In the genomic region with DNA sequence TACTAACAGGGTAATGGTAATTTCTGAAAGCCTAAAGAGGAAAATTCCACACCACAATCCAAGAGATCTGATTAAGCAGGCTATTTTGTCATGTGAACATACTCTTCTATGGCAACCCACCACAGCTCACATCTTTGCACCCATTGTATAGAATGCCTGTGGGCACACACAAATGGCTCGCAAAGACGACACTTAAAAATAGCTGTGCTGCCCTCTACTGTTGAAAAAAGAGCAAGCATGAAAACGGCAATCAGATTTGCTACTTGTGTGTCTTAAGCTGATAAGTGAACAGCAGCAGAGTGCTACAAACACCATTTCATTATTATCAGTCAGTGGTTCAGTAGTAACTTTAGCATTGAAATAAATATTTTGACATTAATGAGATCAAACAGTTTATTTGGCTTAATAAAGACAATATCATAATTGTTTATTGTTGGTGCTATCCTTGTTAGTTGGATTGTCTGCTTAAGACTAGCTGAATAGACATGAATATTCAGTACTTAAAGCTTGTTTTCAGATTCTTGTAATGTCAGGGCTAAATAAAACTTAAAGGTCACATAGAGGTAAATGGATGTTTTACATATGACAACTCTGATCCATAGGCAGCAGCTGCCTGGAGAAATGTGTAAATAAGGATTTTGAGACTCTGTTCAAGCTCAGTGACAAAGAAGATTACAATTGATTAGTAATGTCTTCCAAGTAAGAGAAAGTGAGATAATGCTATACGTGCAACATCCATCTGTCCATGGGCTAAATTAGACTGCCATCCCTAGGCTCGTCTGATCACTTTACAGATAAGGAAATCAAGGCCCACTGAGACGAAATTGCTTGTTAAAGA, we compare ENCODE assay signal across 1 cellular context.
TF ChIP-seq lines count a peak whose summit lies in the region.

No MANE protein-coding gene starts in this region.

TF ChIP-seq in H1, 55 proteins besides CTCF, POLR2A, EP300 and RAD21 (continued from another document):
- TF ChIP-seq NANOG (IDR thresholded peaks at IDR 0.05; ENCODE audit: insufficient read depth, low read depth, low read length, poor library complexity, severe bottlenecking), result no peak
TF ChIP-seq in H1: peak in this region for 1.
